Comparison of ENCODE assay signal across 1 cellular context in genomic region chr19:12670159-12670928, GRCh38.
TF ChIP-seq lines count a peak whose summit lies in the region.

No MANE protein-coding gene starts in this region.

TF ChIP-seq in GM23338, 12 proteins besides CTCF, POLR2A, EP300 and RAD21 (continued from another document):
- TF ChIP-seq ZNF462 (CRISPR knock-in tag; IDR thresholded peaks at IDR 0.05) = no peak
- TF ChIP-seq ZNF331 (CRISPR knock-in tag; IDR thresholded peaks at IDR 0.05; ENCODE audit: low read depth) = no peak
- TF ChIP-seq EZH2phosphoT487 (IDR thresholded peaks at IDR 0.05; ENCODE audit: unreplicated experiment) = no peak
- no peak for TF ChIP-seq REST (IDR thresholded peaks at IDR 0.05; ENCODE audit: unreplicated experiment)
- TF ChIP-seq JUNB (IDR thresholded peaks at IDR 0.05; ENCODE audit: unreplicated experiment) = no peak
- TF ChIP-seq EZH2 (IDR thresholded peaks at IDR 0.05; ENCODE audit: low read depth, unreplicated experiment) = no peak
- no peak for TF ChIP-seq POLR2AphosphoS5 (IDR thresholded peaks at IDR 0.05; ENCODE audit: low read depth)
- no peak for TF ChIP-seq ZNF114 (CRISPR knock-in tag; IDR thresholded peaks at IDR 0.05)
TF ChIP-seq in GM23338: peak in this region for 0.
